8 cellular contexts compared by ENCODE assay signal in genomic region chr4:174284181-174284886, GRCh38. TPM values are rescaled to one million over a fixed set of nuclear protein-coding genes. Genes with fewer than 3 reads are reported as not detected.
DNase-seq lines count a peak whose midpoint lies in the region; ATAC-seq and TF ChIP-seq lines count a peak whose summit lies in the region.

No MANE protein-coding gene starts in this region.

- CTCF ChIA-PET in activated CD4-positive, alpha-beta memory T cell treated with anti-CD3 and anti-CD28 coated beads, Interleukin-2, amount 10 ng/mL, durations not matched to agents 7 days and 5 days (lab: Charles Lee) = interaction anchor here (0.9 to 1.6 kb wide), 3 partner anchors 9 to 915 kb away, joined by 3 to 4 read pairs (median 3); no protein-coding TSS in a partner anchor

- no peak overlapping the region for H3K4me3 ChIP-seq in KMS-11 (IDR thresholded peaks at IDR 0.05; ENCODE audit: insufficient read depth, low read depth, low read length)

- H3K79me2 ChIP-seq in KMS-11 (ENCODE audit: insufficient read depth, low read depth) = peaks cover 56% of the 10 kb centered on the region

- peak overlapping the region; percentile 84 for H3K4me2 ChIP-seq in KMS-11

- H3K27me3 Mint-ChIP-seq in activated CD4-positive, alpha-beta memory T cell treated with anti-CD3 and anti-CD28 coated beads, Interleukin-2, amount 10 ng/mL, durations not matched to agents 7 days and 5 days = no peaks in the 10 kb centered on the region
- H3K27me3 Mint-ChIP-seq in glutamatergic neuron (ENCODE audit: unreplicated experiment) (peaks cover 10% of the 10 kb centered on the region), progenitor cell of endocrine pancreas (no peaks in the 10 kb centered on the region)

- no peaks in the 10 kb centered on the region for H3K36me3 ChIP-seq in KMS-11 (ENCODE audit: insufficient read depth)

- no peaks in the 10 kb centered on the region for H3K27me3 ChIP-seq in KMS-11 (ENCODE audit: insufficient read depth, low read depth)

- POLR2A ChIA-PET in activated CD4-positive, alpha-beta memory T cell treated with anti-CD3 and anti-CD28 coated beads, Interleukin-2, amount 10 ng/mL, durations not matched to agents 7 days and 5 days (lab: Charles Lee) = interaction anchor here (0.9 to 2.5 kb wide), 14 partner anchors 9 to 952 kb away, joined by 3 to 10 read pairs (median 5); partner anchors contain the start of gene HMGB2

- H4K20me1 ChIP-seq in KMS-11 (ENCODE audit: insufficient read depth) = no peaks in the 10 kb centered on the region

- peak overlapping the region; percentile 98 for H2AFZ ChIP-seq in KMS-11 (ENCODE audit: low read depth)

- DNase-seq in EL (peak; percentile 70), glutamatergic neuron (no peak), progenitor cell of endocrine pancreas (ENCODE audit: low spot score, unreplicated experiment) (no peak), ecto neural progenitor cell (ENCODE audit: low spot score) (no peak), GOT3 (lab: John Stamatoyannopoulos, UW) (no peak)
- DNase-seq in activated CD4-positive, alpha-beta memory T cell treated with anti-CD3 and anti-CD28 coated beads, Interleukin-2, amount 10 ng/mL, durations not matched to agents 7 days and 5 days = no peak

- H3K9me3 Mint-ChIP-seq in activated CD4-positive, alpha-beta memory T cell treated with anti-CD3 and anti-CD28 coated beads, Interleukin-2, amount 10 ng/mL, durations not matched to agents 7 days and 5 days = peaks cover 1% of the 10 kb centered on the region
- H3K9me3 Mint-ChIP-seq in glutamatergic neuron (ENCODE audit: unreplicated experiment) = peaks cover 12% of the 10 kb centered on the region
- peaks cover 2% of the 10 kb centered on the region for H3K9me3 Mint-ChIP-seq in progenitor cell of endocrine pancreas (ENCODE audit: low read depth)

- peaks cover 65% of the 10 kb centered on the region for H3K4me1 Mint-ChIP-seq in activated CD4-positive, alpha-beta memory T cell treated with anti-CD3 and anti-CD28 coated beads, Interleukin-2, amount 10 ng/mL, durations not matched to agents 7 days and 5 days
- H3K4me1 Mint-ChIP-seq in glutamatergic neuron (ENCODE audit: low read depth, unreplicated experiment) (peaks cover 21% of the 10 kb centered on the region), progenitor cell of endocrine pancreas (ENCODE audit: low read depth) (peaks cover 20% of the 10 kb centered on the region)

- peak overlapping the region; percentile 93 for H3K27ac ChIP-seq in KMS-11

- H3K4me3 Mint-ChIP-seq in activated CD4-positive, alpha-beta memory T cell treated with anti-CD3 and anti-CD28 coated beads, Interleukin-2, amount 10 ng/mL, durations not matched to agents 7 days and 5 days = peak overlapping the region; percentile 100
- H3K4me3 Mint-ChIP-seq in glutamatergic neuron (ENCODE audit: unreplicated experiment) (peak overlapping the region; percentile 98), progenitor cell of endocrine pancreas (ENCODE audit: low read depth) (peak overlapping the region; percentile 97)

- H3K9ac ChIP-seq in KMS-11 = peak overlapping the region; percentile 96

- H3K36me3 Mint-ChIP-seq in activated CD4-positive, alpha-beta memory T cell treated with anti-CD3 and anti-CD28 coated beads, Interleukin-2, amount 10 ng/mL, durations not matched to agents 7 days and 5 days (ENCODE audit: low read depth) = peaks cover 41% of the 10 kb centered on the region
- peaks cover 5% of the 10 kb centered on the region for H3K36me3 Mint-ChIP-seq in glutamatergic neuron (ENCODE audit: unreplicated experiment)
- H3K36me3 Mint-ChIP-seq in progenitor cell of endocrine pancreas (ENCODE audit: insufficient read depth) = peaks cover 3% of the 10 kb centered on the region

- TF ChIP-seq CTCF in KMS-11 (conservative IDR thresholded peaks at IDR 0.05; ENCODE audit: low read depth, low read length) (no peak), glutamatergic neuron (IDR thresholded peaks at IDR 0.05; ENCODE audit: partially characterized antibody, unreplicated experiment) (no peak), progenitor cell of endocrine pancreas (IDR thresholded peaks at IDR 0.05; ENCODE audit: unreplicated experiment) (no peak)

- H3K4me1 ChIP-seq in KMS-11 (ENCODE audit: low read depth, poor library complexity, severe bottlenecking) = peaks cover 29% of the 10 kb centered on the region

- peak overlapping the region; percentile 99 for H3K27ac Mint-ChIP-seq in activated CD4-positive, alpha-beta memory T cell treated with anti-CD3 and anti-CD28 coated beads, Interleukin-2, amount 10 ng/mL, durations not matched to agents 7 days and 5 days
- H3K27ac Mint-ChIP-seq in glutamatergic neuron (ENCODE audit: unreplicated experiment) = peak overlapping the region; percentile 100
- H3K27ac Mint-ChIP-seq in progenitor cell of endocrine pancreas = peak overlapping the region; percentile 100

- peak; percentile 4 for ATAC-seq in GM21619 (IDR thresholded peaks at IDR 0.05; ENCODE audit: unreplicated experiment)

RNA-seq across cellular contexts. Expression of gene CEP44, which starts 0.6 kb away (rescaled TPM):
- total RNA-seq in activated CD4-positive, alpha-beta memory T cell treated with anti-CD3 and anti-CD28 coated beads, Interleukin-2, amount 10 ng/mL, durations not matched to agents 7 days and 5 days = 10 to 100 TPM; 25.1 to 26.9 TPM
- 29.0 TPM for total RNA-seq in glutamatergic neuron (ENCODE audit: unreplicated experiment)
- total RNA-seq in progenitor cell of endocrine pancreas = 15.8 and 16.1 TPM in 2 replicates

RNA-seq across cellular contexts. Expression of gene FBXO8, which starts 0.9 kb away (rescaled TPM):
- 10 to 100 TPM; 25.7 to 30.5 TPM for total RNA-seq in activated CD4-positive, alpha-beta memory T cell treated with anti-CD3 and anti-CD28 coated beads, Interleukin-2, amount 10 ng/mL, durations not matched to agents 7 days and 5 days
- total RNA-seq in glutamatergic neuron (ENCODE audit: unreplicated experiment) (23.1 TPM), progenitor cell of endocrine pancreas (10.0 and 12.8 TPM in 2 replicates)
